In genomic region chr1:204411451-204412245, GRCh38 we compare ENCODE assay signal across 8 cellular contexts. TPM values are rescaled to one million over a fixed set of nuclear protein-coding genes. Genes with fewer than 3 reads are reported as not detected.
DNase-seq lines count a peak whose midpoint lies in the region; ATAC-seq and TF ChIP-seq lines count a peak whose summit lies in the region.

TSS of gene PPP1R15B (minus strand) at chr1:204411817. CDS start at chr1:204411411, 406 bp downstream.

- peak within 1 kb of the TSS; percentile 99 for H3K4me3 Mint-ChIP-seq in chondrocyte (ENCODE audit: unreplicated experiment)

- peaks cover 3% of the 10 kb centered on the region for H3K36me3 Mint-ChIP-seq in chondrocyte (ENCODE audit: low read depth)

- no peak for TF ChIP-seq CTCF in chondrocyte (IDR thresholded peaks at IDR 0.05)
- no peak for TF ChIP-seq CTCF in kidney epithelial cell (IDR thresholded peaks at IDR 0.05; ENCODE audit: insufficient read depth, low read length, poor library complexity, severe bottlenecking)

- H3K36me3 ChIP-seq in kidney epithelial cell (ENCODE audit: control insufficient read depth, insufficient read depth, low read length), result no peaks in the 10 kb centered on the region

- DNase-seq in AG20443 (ENCODE audit: low spot score) (peak; percentile 99), NCI-H510A treated with DMSO at 0.1 percent for 48 hours (lab: John Stamatoyannopoulos, UW) (peak; percentile 95), chondrocyte (ENCODE audit: low spot score) (peak; percentile 97), kidney epithelial cell (ENCODE audit: low read depth) (peak; percentile 90)
- DNase-seq in activated CD4-positive, alpha-beta T cell treated with anti-CD3 and anti-CD28 coated beads for 24 hours (ENCODE audit: low read depth in 2 of 2), result peak; percentile 92 to 96
- peak; percentile 94 to 95 for DNase-seq in stimulated activated CD4-positive, alpha-beta T cell treated with anti-CD3 and anti-CD28 coated beads, Interleukin-15, amount 100 ng/mL, for 48 hours (ENCODE audit: low read depth in 2 of 2)

- H3K27ac Mint-ChIP-seq in chondrocyte (ENCODE audit: unreplicated experiment), result peak within 1 kb of the TSS; percentile 100

- H3K4me3 ChIP-seq in kidney epithelial cell (ENCODE audit: low read depth, low read length), result peak within 1 kb of the TSS; percentile 98

- peak; percentile 98 for TF ChIP-seq POLR2A in GM19099 (IDR thresholded peaks at IDR 0.05; ENCODE audit: extremely low read depth, insufficient read length, low read depth)

- H3K4me1 Mint-ChIP-seq in chondrocyte (ENCODE audit: low read depth), result peaks cover 25% of the 10 kb centered on the region

- no peaks in the 10 kb centered on the region for H3K27me3 Mint-ChIP-seq in chondrocyte (ENCODE audit: low read depth)

- no peaks in the 10 kb centered on the region for H3K9me3 Mint-ChIP-seq in chondrocyte (ENCODE audit: low read depth)

- ATAC-seq in HG03432 (IDR thresholded peaks at IDR 0.05; ENCODE audit: unreplicated experiment), result peak; percentile 93

- H3K27me3 ChIP-seq in kidney epithelial cell (ENCODE audit: control insufficient read depth, insufficient read depth, low read length), result no peaks in the 10 kb centered on the region

RNA-seq across cellular contexts. Expression of gene PPP1R15B, which starts in this region (rescaled TPM):
- total RNA-seq in chondrocyte, result 29.7 to 41.0 TPM (median 40.9 TPM) in 3 replicates
- total RNA-seq in kidney epithelial cell, result 42.1 and 43.8 TPM in 2 replicates

Comparison
In these comparisons a context has a peak if more than half of its experiments do, and no peak if none do; other contexts are left out.
1. Peak in every context shown above with its lines: DNase-seq, ATAC-seq and H3K4me3 ChIP-seq.